Comparison of ENCODE assay signal across 5 cellular contexts in genomic region chr1:47124834-47125233, GRCh38. TPM values are rescaled to one million over a fixed set of nuclear protein-coding genes. Genes with fewer than 3 reads are reported as not detected.
"Had no signal": no experiment of that assay in that cellular context is flagged by ENCODE, and none has a peak within 500 bp of the region (broad histone marks: within the 10 kb centered on the region; RNA-seq: fewer than 3 reads in every experiment).

No MANE protein-coding gene starts in this region.

RNA-seq across cellular contexts. Expression of gene CYP4A22, which starts 12.4 kb away (rescaled TPM):
- total RNA-seq: HepG2, HT-29, HT1080, IMR-90 had no signal
- polyA plus RNA-seq: HepG2, IgD-negative memory B cell, IMR-90 had no signal

RNA-seq across cellular contexts. Expression of gene CYP4Z1, which starts 57.8 kb away (rescaled TPM):
- total RNA-seq: HepG2, HT-29, HT1080, IMR-90 had no signal
- polyA plus RNA-seq: HepG2, IgD-negative memory B cell, IMR-90 had no signal
